ENCODE assay signal across 32 cellular contexts in genomic region chr12:121656122-121656521, GRCh38. TPM values are rescaled to one million over a fixed set of nuclear protein-coding genes. Genes with fewer than 3 reads are reported as not detected.
"Had no signal": no experiment of that assay in that cellular context is flagged by ENCODE, and none has a peak within 500 bp of the region (broad histone marks: within the 10 kb centered on the region; RNA-seq: fewer than 3 reads in every experiment).

No MANE protein-coding gene starts in this region.

- H3K4me2 ChIP-seq: neural progenitor cell, smooth muscle cell had no signal

- H3K9me3 Mint-ChIP-seq: effector memory CD8-positive, alpha-beta T cell; mesothelial cell of epicardium; neural progenitor cell had no signal

- DNase-seq: activated CD4-positive, alpha-beta T cell treated with anti-CD3 and anti-CD28 coated beads for 48 hours; activated CD4-positive, alpha-beta T cell treated with anti-CD3 and anti-CD28 coated beads, Interleukin-2, amount 50 U/mL, for 48 hours; activated naive CD4-positive, alpha-beta T cell; activated naive CD8-positive, alpha-beta T cell treated with anti-CD3 and anti-CD28 coated beads for 36 hours; activated T-cell treated with anti-CD3 and anti-CD28 coated beads for 4 hours; activated T-cell treated with anti-CD3 and anti-CD28 coated beads, Interleukin-2, amount 50 U/mL, for 72 hours; adrenal gland; aorta; cerebellar nuclear complex; colonic mucosa; effector memory CD8-positive, alpha-beta T cell; head of caudate nucleus; hypothalamus; naive B cell; stimulated activated CD4-positive, alpha-beta T cell treated with anti-CD3 and anti-CD28 coated beads, Interleukin-1b, Interleukin-23, amount 100 ng/mL, for 48 hours; stimulated activated CD4-positive, alpha-beta T cell treated with anti-CD3 and anti-CD28 coated beads, Interleukin-4, amount 100 ng/mL, for 4 hours; stimulated activated CD8-positive, alpha-beta memory T cell treated with anti-CD3 and anti-CD28 coated beads, Interleukin-4, amount 100 ng/mL, for 48 hours; stimulated activated naive B cell treated with anti-CD40 and anti-IgM and Interleukin-4, amounts not matched to agents 10 μg/mL and 1 μg/mL and 100 μg/mL, for 72 hours; stomach; thyroid gland; upper lobe of left lung had no signal

- H3K27me3 Mint-ChIP-seq: activated naive CD8-positive, alpha-beta T cell treated with anti-CD3 and anti-CD28 coated beads for 36 hours; effector memory CD8-positive, alpha-beta T cell; naive B cell; stimulated activated naive B cell treated with anti-CD40 and anti-IgM and Interleukin-4, amounts not matched to agents 10 μg/mL and 1 μg/mL and 100 μg/mL, for 72 hours had no signal

- H3K36me3 Mint-ChIP-seq: brain, neural progenitor cell had no signal

- ATAC-seq: activated CD4-positive, CD25-positive, alpha-beta regulatory T cell treated with anti-CD3 and anti-CD28 coated beads, Interleukin-2, amount 50 U/mL, for 24 hours; activated T-cell treated with anti-CD3 and anti-CD28 coated beads, Interleukin-2, amount 50 U/mL, for 72 hours; effector memory CD8-positive, alpha-beta T cell; gastroesophageal sphincter; stimulated activated naive B cell treated with anti-CD40 and anti-IgM and Interleukin-4, amounts not matched to agents 10 μg/mL and 1 μg/mL and 100 μg/mL, for 72 hours had no signal

- H3K27ac Mint-ChIP-seq: activated naive CD8-positive, alpha-beta T cell treated with anti-CD3 and anti-CD28 coated beads for 36 hours; activated T-cell treated with anti-CD3 and anti-CD28 coated beads, Interleukin-2, amount 50 U/mL, for 72 hours; neural progenitor cell; stimulated activated naive B cell treated with anti-CD40 and anti-IgM and Interleukin-4, amounts not matched to agents 10 μg/mL and 1 μg/mL and 100 μg/mL, for 72 hours had no signal

- H3K9me3 ChIP-seq: adrenal gland, colonic mucosa, gastroesophageal sphincter, right atrium auricular region, stomach, thyroid gland, upper lobe of left lung, vagina had no signal

- H2AFZ ChIP-seq: neural progenitor cell had no signal

- H3K9ac ChIP-seq: neural progenitor cell had no signal

- H3K4me1 ChIP-seq: adrenal gland, colonic mucosa, gastroesophageal sphincter, right atrium auricular region, thyroid gland had no signal

- H3K27ac ChIP-seq: adrenal gland, cardiac muscle cell, colonic mucosa, gastroesophageal sphincter, neural progenitor cell, right atrium auricular region, stomach, thyroid gland, upper lobe of left lung, vagina, VCaP had no signal

- H3K4me3 Mint-ChIP-seq: activated naive CD8-positive, alpha-beta T cell treated with anti-CD3 and anti-CD28 coated beads for 36 hours; brain; effector memory CD8-positive, alpha-beta T cell; mesothelial cell of epicardium; naive B cell; neural progenitor cell; stimulated activated naive B cell treated with anti-CD40 and anti-IgM and Interleukin-4, amounts not matched to agents 10 μg/mL and 1 μg/mL and 100 μg/mL, for 72 hours had no signal

- H3K27me3 ChIP-seq: adrenal gland, cardiac muscle cell, colonic mucosa, gastroesophageal sphincter, neural progenitor cell, right atrium auricular region, stomach, thyroid gland, upper lobe of left lung, vagina had no signal

RNA-seq across cellular contexts. Expression of gene MORN3, which starts 13.3 kb away (rescaled TPM):
- total RNA-seq: colonic mucosa, fibroblast of villous mesenchyme, vagina had no signal
